ENCODE assay signal across 9 cellular contexts in genomic region chr1:168504064-168504837, GRCh38. TPM values are rescaled to one million over a fixed set of nuclear protein-coding genes. Genes with fewer than 3 reads are reported as not detected.
DNase-seq lines count a peak whose midpoint lies in the region; ATAC-seq, FAIRE-seq and TF ChIP-seq lines count a peak whose summit lies in the region.
"Had no signal": no experiment of that assay in that cellular context is flagged by ENCODE, and none has a peak within 500 bp of the region (broad histone marks: within the 10 kb centered on the region; RNA-seq: fewer than 3 reads in every experiment).

No MANE protein-coding gene starts in this region.

- peaks cover 79% of the 10 kb centered on the region for H3K4me1 Mint-ChIP-seq in activated naive CD8-positive, alpha-beta T cell treated with anti-CD3 and anti-CD28 coated beads, Interleukin-2, amount 50 U/mL, for 24 hours
- H3K4me1 Mint-ChIP-seq in progenitor cell of endocrine pancreas (ENCODE audit: low read depth): peaks cover 8% of the 10 kb centered on the region

- H3K18ac ChIP-seq in trophoblast cell (ENCODE audit: low read length): no peak overlapping the region

- H2AK5ac ChIP-seq in trophoblast cell (ENCODE audit: low read length): no peak overlapping the region

- no peak for FAIRE-seq in A549 (lab: Jason Lieb, UNC)

- no peak overlapping the region for H2BK12ac ChIP-seq in trophoblast cell (ENCODE audit: low read length)

- no peak for TF ChIP-seq POLR2A in A549 (IDR thresholded peaks at IDR 0.05; ENCODE audit: low read length)

- H3K79me2 ChIP-seq in trophoblast cell (ENCODE audit: control insufficient read depth, insufficient read depth, low read length, poor library complexity): no peaks in the 10 kb centered on the region

- no peak overlapping the region for H3K4me3 Mint-ChIP-seq in activated naive CD8-positive, alpha-beta T cell treated with anti-CD3 and anti-CD28 coated beads, Interleukin-2, amount 50 U/mL, for 24 hours
- H3K4me3 Mint-ChIP-seq in progenitor cell of endocrine pancreas (ENCODE audit: low read depth): no peak overlapping the region

- no peak for TF ChIP-seq RAD21 in A549 (conservative IDR thresholded peaks at IDR 0.05 in 1 of 2, IDR thresholded peaks at IDR 0.05 in 1 of 2)

- 47% methylated on average over 4 of the region's 4 CpGs for WGBS in A549 (ENCODE audit: missing lambda C conversion rate)
- no CpG with 5 or more reads among the region's 4 CpGs for WGBS in trophoblast cell (ENCODE audit: extremely low coverage, insufficient coverage, insufficient read length)

- DNase-seq in A549 (ENCODE audit: low read depth in 1 of 2, low spot score in 1 of 2) (peak in 1 of 2 experiments; percentile 42), trophoblast cell (peak; percentile 44 to 62), H7 (no peak), progenitor cell of endocrine pancreas (ENCODE audit: low spot score, unreplicated experiment) (no peak)
- DNase-seq in activated naive CD8-positive, alpha-beta T cell treated with anti-CD3 and anti-CD28 coated beads, Interleukin-2, amount 50 U/mL, for 24 hours: peak; percentile 30
- DNase-seq in NK-92 treated with Interleukin-12 subunit alpha and Interleukin-12 subunit beta, amount 100 ng/mL, for 24 hours (lab: John Stamatoyannopoulos, UW): no peak

- H3K4me1 ChIP-seq in A549 (peaks cover 39% of the 10 kb centered on the region), trophoblast cell (ENCODE audit: control insufficient read depth in 1 of 2, insufficient read depth in 2 of 2, low read length in 2 of 2) (no peaks in the 10 kb centered on the region)

- no peak overlapping the region for H3K9ac ChIP-seq in trophoblast cell (ENCODE audit: low read length)

- H3K23ac ChIP-seq in trophoblast cell (ENCODE audit: low read length): no peak overlapping the region

- TF ChIP-seq CTCF in A549 (IDR thresholded peaks at IDR 0.05) (no peak), progenitor cell of endocrine pancreas (IDR thresholded peaks at IDR 0.05; ENCODE audit: unreplicated experiment) (no peak)

- no peak overlapping the region for H3K14ac ChIP-seq in trophoblast cell (ENCODE audit: low read length)

- H3K27me3 ChIP-seq in trophoblast cell (ENCODE audit: insufficient read depth, low read length) (no peaks in the 10 kb centered on the region), H7 (ENCODE audit: control insufficient read depth, insufficient read depth, low read length) (no peaks in the 10 kb centered on the region)

- H3K4me3 ChIP-seq in A549 (no peak overlapping the region), trophoblast cell (ENCODE audit: low read depth, low read length) (no peak overlapping the region), H7 (ENCODE audit: insufficient read depth, low read depth, low read length) (no peak overlapping the region)

- H3K79me1 ChIP-seq in trophoblast cell (ENCODE audit: low read length): no peaks in the 10 kb centered on the region

- no peak overlapping the region for H2BK5ac ChIP-seq in trophoblast cell (ENCODE audit: low read depth, low read length, poor library complexity)

- ATAC-seq in A549 (peak; percentile 49 to 65; a peak in 4 of 6 replicates), GM19023 (IDR thresholded peaks at IDR 0.05; ENCODE audit: unreplicated experiment) (peak; percentile 88), HG03159 (IDR thresholded peaks at IDR 0.05; ENCODE audit: unreplicated experiment) (peak; percentile 86)
- peak; percentile 88 for ATAC-seq in activated naive CD8-positive, alpha-beta T cell treated with anti-CD3 and anti-CD28 coated beads, Interleukin-2, amount 50 U/mL, for 24 hours

- H3K4ac ChIP-seq in trophoblast cell (ENCODE audit: low read depth, low read length): no peak overlapping the region

- H4K8ac ChIP-seq in trophoblast cell (ENCODE audit: low read depth, low read length): no peak overlapping the region

- peak overlapping the region; percentile 71 for H3K27ac Mint-ChIP-seq in activated naive CD8-positive, alpha-beta T cell treated with anti-CD3 and anti-CD28 coated beads, Interleukin-2, amount 50 U/mL, for 24 hours
- no peak overlapping the region for H3K27ac Mint-ChIP-seq in progenitor cell of endocrine pancreas

- no peaks in the 10 kb centered on the region for H3K36me3 Mint-ChIP-seq in activated naive CD8-positive, alpha-beta T cell treated with anti-CD3 and anti-CD28 coated beads, Interleukin-2, amount 50 U/mL, for 24 hours (ENCODE audit: low read depth)
- no peaks in the 10 kb centered on the region for H3K36me3 Mint-ChIP-seq in progenitor cell of endocrine pancreas (ENCODE audit: insufficient read depth)

- H3K9me3 ChIP-seq in A549 (no peaks in the 10 kb centered on the region), trophoblast cell (ENCODE audit: insufficient read depth, low read depth, low read length) (no peaks in the 10 kb centered on the region)

- POLR2A ChIA-PET in A549 (lab: Yijun Ruan, JAX): no interaction called here

- no peak overlapping the region for H4K91ac ChIP-seq in trophoblast cell (ENCODE audit: low read depth, low read length)

- no peak overlapping the region for H2BK120ac ChIP-seq in trophoblast cell (ENCODE audit: insufficient read depth, low read length, poor library complexity)

- peaks cover 7% of the 10 kb centered on the region for H3K9me3 Mint-ChIP-seq in activated naive CD8-positive, alpha-beta T cell treated with anti-CD3 and anti-CD28 coated beads, Interleukin-2, amount 50 U/mL, for 24 hours
- H3K9me3 Mint-ChIP-seq in progenitor cell of endocrine pancreas (ENCODE audit: low read depth): peaks cover 4% of the 10 kb centered on the region

- no peak for TF ChIP-seq EP300 in A549 (IDR thresholded peaks at IDR 0.05)

- CTCF ChIA-PET in A549 (lab: Yijun Ruan, JAX): interaction anchor here (1.8 kb wide), 1 partner anchor 161 kb away, joined by 4 read pairs; no protein-coding TSS in a partner anchor

- peak overlapping the region in 1 of 2 experiments; percentile 44; a peak in 2 of 6 replicates for H3K27ac ChIP-seq in A549
- no peak overlapping the region for H3K27ac ChIP-seq in trophoblast cell (ENCODE audit: low read depth, low read length)

- H4K12ac ChIP-seq in trophoblast cell (ENCODE audit: low read depth, low read length): no peak overlapping the region

- 0 out of 3 replicates have a peak overlapping the region, but pooled peaks have one; percentile 9 for H3K4me2 ChIP-seq in A549
- no peak overlapping the region for H3K4me2 ChIP-seq in trophoblast cell (ENCODE audit: low read length)

- no peak overlapping the region for H2AFZ ChIP-seq in trophoblast cell (ENCODE audit: insufficient read depth, low read length, poor library complexity)

- H3K36me3 ChIP-seq in trophoblast cell (ENCODE audit: control insufficient read depth in 1 of 2, insufficient read depth in 2 of 2, low read length in 2 of 2) (no peaks in the 10 kb centered on the region), H7 (replicated peaks; ENCODE audit: control insufficient read depth, insufficient read depth, low read length) (no peaks in the 10 kb centered on the region)

- no peaks in the 10 kb centered on the region for H3K27me3 Mint-ChIP-seq in activated naive CD8-positive, alpha-beta T cell treated with anti-CD3 and anti-CD28 coated beads, Interleukin-2, amount 50 U/mL, for 24 hours
- H3K27me3 Mint-ChIP-seq in progenitor cell of endocrine pancreas: no peaks in the 10 kb centered on the region

TF ChIP-seq in A549, 52 proteins besides CTCF, POLR2A, EP300 and RAD21 (continues in another document):
- no peak for TF ChIP-seq HMGXB4 (CRISPR knock-in tag; IDR thresholded peaks at IDR 0.05; ENCODE audit: borderline replicate concordance)
- no peak for TF ChIP-seq CBX8 (IDR thresholded peaks at IDR 0.05)
- TF ChIP-seq RARB (CRISPR knock-in tag; IDR thresholded peaks at IDR 0.05): no peak
- peak; percentile 66; the same call in 1 of the 2 replicates for TF ChIP-seq HES2 (IDR thresholded peaks at IDR 0.05)
- TF ChIP-seq ELK1 (IDR thresholded peaks at IDR 0.05; ENCODE audit: low read depth, low read length): no peak
- no peak for TF ChIP-seq NPAS2 (CRISPR knock-in tag; IDR thresholded peaks at IDR 0.05; ENCODE audit: borderline replicate concordance)
- no peak for TF ChIP-seq NR3C1 (IDR thresholded peaks at IDR 0.05)
- no peak for TF ChIP-seq TFCP2L1 (CRISPR knock-in tag; IDR thresholded peaks at IDR 0.05)
- no peak for TF ChIP-seq FOSL2 (IDR thresholded peaks at IDR 0.05)
- no peak for TF ChIP-seq FOSL2 (CRISPR knock-in tag; IDR thresholded peaks at IDR 0.05)
- TF ChIP-seq CEBPB (IDR thresholded peaks at IDR 0.05): peak; percentile 63 to 78; a peak in 3 of 4 replicates
- TF ChIP-seq HOXB13 (CRISPR knock-in tag; IDR thresholded peaks at IDR 0.05; ENCODE audit: low read depth): no peak
- no peak for TF ChIP-seq JUN (IDR thresholded peaks at IDR 0.05)
- TF ChIP-seq POLR2AphosphoS2 (conservative IDR thresholded peaks at IDR 0.05; ENCODE audit: low read length): no peak

RNA-seq across cellular contexts. Expression of gene XCL2, which starts 39.5 kb away (rescaled TPM):
- not detected in 2 replicates for polyA plus RNA-seq in A549 (2011; rRNA removed)
- not detected in 2 replicates for polyA plus RNA-seq in A549 (2012; cell fraction: cytosol; rRNA removed)
- not detected in 2 replicates for polyA plus RNA-seq in A549 (2012; cell fraction: nucleus; rRNA removed)
- polyA plus RNA-seq in A549 (2017; fragmentation: RNase III; extraction: RNeasy Plus Mini Kit Qiagen cat#74134 plus additional on column Dnase treatment): not detected in 3 replicates
- polyA minus RNA-seq in A549 (2011; rRNA and poly(A)+ RNA removed): not detected in 2 replicates
- not detected in 2 replicates for polyA plus RNA-seq in trophoblast cell (2013)
- total RNA-seq in H7 (2014; rRNA removed; shearing (Covaris generic)): not detected in 2 replicates
- total RNA-seq in progenitor cell of endocrine pancreas: not detected in 2 replicates
- total RNA-seq: lung microvascular endothelial cell had no signal

Comparison
In these comparisons a context has a peak if more than half of its experiments do, and no peak if none do; other contexts are left out.
1. DNase-seq: peak in activated naive CD8-positive, alpha-beta T cell treated with anti-CD3 and anti-CD28 coated beads, Interleukin-2, amount 50 U/mL, for 24 hours (single experiment) and trophoblast cell (2 of 2); none in NK-92 treated with Interleukin-12 subunit alpha and Interleukin-12 subunit beta, amount 100 ng/mL, for 24 hours (single experiment), H7 (single experiment) and progenitor cell of endocrine pancreas (single experiment).
2. Peak in every context shown above with its lines, with median percentiles within 50 percentile points of each other: ATAC-seq.